Comparison of ENCODE assay signal across 8 cellular contexts in the genomic region with DNA sequence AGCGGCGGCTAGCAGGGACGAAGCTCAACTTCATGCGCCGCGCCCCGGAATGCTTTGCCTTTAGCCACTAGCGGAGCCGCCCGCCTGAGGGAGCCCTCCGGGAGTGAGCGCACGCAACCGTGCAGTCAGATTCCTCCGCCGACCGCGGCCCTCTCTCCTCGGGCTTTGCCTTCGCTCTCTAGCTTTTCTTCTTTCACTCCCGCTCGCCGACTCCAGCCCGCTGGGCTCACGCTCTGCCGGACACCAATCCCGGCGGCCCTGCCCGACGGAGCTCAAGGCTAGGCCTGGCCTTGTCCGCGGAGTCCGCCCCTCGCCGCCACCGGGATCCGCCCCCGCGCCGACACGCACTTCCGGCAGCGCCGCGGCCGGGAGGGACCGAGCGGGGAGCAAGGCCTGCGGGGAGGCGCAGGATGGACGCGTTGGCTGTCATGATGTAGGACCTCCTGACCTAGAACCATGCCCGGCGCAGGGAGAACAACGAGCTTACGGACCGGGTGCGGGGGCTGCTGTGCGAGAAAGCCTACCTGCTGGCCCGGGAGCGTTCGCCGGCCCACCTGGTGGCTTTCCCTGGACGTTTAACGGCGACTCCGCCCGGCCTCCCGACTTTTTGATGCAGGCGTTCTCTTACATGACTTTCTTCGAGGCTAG. TPM values are rescaled to one million over a fixed set of nuclear protein-coding genes. Genes with fewer than 3 reads are reported as not detected.
A peak's percentile ranks its signal among the peaks of the same experiment; 100 is the strongest.
DNase-seq lines count a peak whose midpoint lies in the region; ATAC-seq and TF ChIP-seq lines count a peak whose summit lies in the region.

No MANE protein-coding gene starts in this region.

- peak overlapping the region; percentile 99 for H3K27ac Mint-ChIP-seq in HFFc6

- peak overlapping the region; percentile 98 for H3K4me3 Mint-ChIP-seq in HFFc6

- H3K27ac ChIP-seq in right atrium auricular region, result peak overlapping the region; percentile 97 to 98
- peak overlapping the region; percentile 99 for H3K27ac ChIP-seq in psoas muscle
- peak overlapping the region; percentile 100 for H3K27ac ChIP-seq in urinary bladder (ENCODE audit: low read depth)

- H3K4me1 Mint-ChIP-seq in HFFc6 (ENCODE audit: low read depth), result peaks cover 36% of the 10 kb centered on the region

- H3K36me3 ChIP-seq in right atrium auricular region (peaks cover 21% of the 10 kb centered on the region), psoas muscle (ENCODE audit: insufficient read depth in 1 of 2, low read depth in 1 of 2) (peaks cover 0 to 22% of the 10 kb centered on the region in 2 donors), urinary bladder (ENCODE audit: insufficient read depth) (peaks cover 4% of the 10 kb centered on the region)

- H3K9me3 ChIP-seq in right atrium auricular region (no peaks in the 10 kb centered on the region), psoas muscle (no peaks in the 10 kb centered on the region)

- H3K36me3 Mint-ChIP-seq in HFFc6 (ENCODE audit: low read depth), result peaks cover 17% of the 10 kb centered on the region

- 0% methylated on average over 61 to 71 of the region's 71 CpGs for WGBS in psoas muscle, 3 donors
- WGBS in urinary bladder, result under 1% methylated on average over 71 of the region's 71 CpGs

- H3K4me1 ChIP-seq in right atrium auricular region (peaks cover 0 to 26% of the 10 kb centered on the region in 2 donors), psoas muscle (peaks cover 38% of the 10 kb centered on the region), urinary bladder (ENCODE audit: insufficient read depth) (no peaks in the 10 kb centered on the region)

- intact Hi-C loops in psoas muscle (cut with DNase I), result loop anchor here (1.0 to 2.0 kb wide), 2 partner anchors 58 to 59 kb away; no protein-coding TSS in a partner anchor

- H3K27me3 ChIP-seq in right atrium auricular region (no peaks in the 10 kb centered on the region), psoas muscle (ENCODE audit: insufficient read depth in 3 of 3, low read length in 2 of 3) (no peaks in the 10 kb centered on the region)

- DNase-seq in GM12865 (ENCODE audit: low read depth) (peak; percentile 95), HFFc6 (peak; percentile 79), NCI-H1048 (lab: John Stamatoyannopoulos, UW) (peak; percentile 10), T-helper 1 cell (peak; percentile 67 to 90 (median 79)), amygdala (lab: John Stamatoyannopoulos, UW) (peak; percentile 46 to 99 (median 87)), right atrium auricular region (ENCODE audit: low spot score) (peak; percentile 88), psoas muscle (peak; percentile 91 to 94)

- H3K4me3 ChIP-seq in GM12865 (ENCODE audit: low read depth, low read length) (peak overlapping the region; percentile 78), right atrium auricular region (peak overlapping the region; percentile 68 to 86), psoas muscle (peak overlapping the region; percentile 93), urinary bladder (ENCODE audit: low read depth, low read length) (peak overlapping the region; percentile 82)

- ATAC-seq in psoas muscle, result peak; percentile 97

- no peaks in the 10 kb centered on the region; the same call in 1 of the 2 replicates for H3K27me3 Mint-ChIP-seq in HFFc6 (ENCODE audit: insufficient read depth)

- H3K9me3 Mint-ChIP-seq in HFFc6, result no peaks in the 10 kb centered on the region

- TF ChIP-seq CTCF in GM12865 (IDR thresholded peaks at IDR 0.05; ENCODE audit: insufficient read depth, low read depth, low read length, missing control alignments) (no peak), HFFc6 (IDR thresholded peaks at IDR 0.05) (peak; percentile 55), right atrium auricular region (IDR thresholded peaks at IDR 0.05) (peak in 1 of 2 donors; percentile 53), psoas muscle (IDR thresholded peaks at IDR 0.05) (peak; percentile 52)

RNA-seq across cellular contexts. Expression of a gene that starts 40.8 kb away (rescaled TPM):
- not detected for total RNA-seq in HFFc6 (2021; fragmentation: NEBNext Ultra II Directional; extraction: Animal tissue kit (Norgen Biotek cat#: 25700))
- total RNA-seq in right atrium auricular region (not detected), psoas muscle (not detected), urinary bladder (not detected)
- polyA plus RNA-seq in psoas muscle (under 1 TPM in 1 of 3 donors, not detected in 2; 0.34 TPM), urinary bladder (0.41 TPM)

RNA-seq across cellular contexts. Expression of a gene that starts 57.7 kb away (rescaled TPM):
- 1 to 10 TPM; 5.9 to 6.6 (median 6.3) TPM for total RNA-seq in HFFc6 (2021; fragmentation: NEBNext Ultra II Directional; extraction: Animal tissue kit (Norgen Biotek cat#: 25700))
- 1 to 10 TPM; 5.1 to 7.3 TPM for total RNA-seq in right atrium auricular region
- 1 to 10 TPM; 3.3 to 4.8 (median 4.3) TPM for total RNA-seq in psoas muscle
- 1 to 10 TPM; 3.7 to 6.9 (median 3.7) TPM for polyA plus RNA-seq in psoas muscle
- 16.0 TPM for total RNA-seq in urinary bladder
- polyA plus RNA-seq in urinary bladder, result 9.7 TPM

Comparison
In these comparisons a context has a peak if more than half of its experiments do, and no peak if none do; other contexts are left out.
1. Peak in every context shown above with its lines: DNase-seq, ATAC-seq, H3K4me3 ChIP-seq and H3K27ac ChIP-seq.
2. DNase-seq: peak in every context shown above with its lines; median percentile 95 in GM12865; 92 in psoas muscle; 88 in right atrium auricular region; 87 in amygdala; 79 in HFFc6; 79 in T-helper 1 cell; 10 in NCI-H1048.